ENCODE assay signal across 9 cellular contexts in the genomic region with DNA sequence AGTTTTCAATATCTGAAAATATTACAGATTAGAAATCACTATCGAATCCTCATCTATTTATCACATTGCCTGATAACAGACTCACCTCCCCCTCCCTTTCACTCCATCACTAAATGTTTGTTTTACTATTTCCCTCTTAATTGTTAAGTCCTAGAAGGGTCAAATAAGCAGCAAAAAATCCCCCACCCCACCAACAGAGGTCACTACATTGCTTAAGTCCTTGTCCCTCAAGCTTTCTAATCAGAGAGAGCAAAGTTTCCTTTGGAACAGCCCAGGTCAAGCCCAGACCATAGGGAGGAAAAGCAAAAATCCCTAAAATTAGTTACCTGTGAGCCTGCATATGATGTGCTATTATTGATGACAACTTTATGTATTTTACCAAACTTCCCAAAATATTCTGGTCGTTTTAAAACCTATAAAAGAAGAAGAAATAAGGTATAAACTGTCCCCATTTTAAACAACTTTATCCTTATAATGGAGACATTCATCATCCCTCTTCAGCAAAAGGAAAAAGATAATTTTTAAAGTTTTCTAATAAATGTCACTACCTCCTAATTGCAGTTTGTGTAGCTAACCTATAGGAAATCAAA.
DNase-seq lines count a peak whose midpoint lies in the region; ATAC-seq, FAIRE-seq and TF ChIP-seq lines count a peak whose summit lies in the region.
"Had no signal": no experiment of that assay in that cellular context is flagged by ENCODE, and none has a peak within 500 bp of the region (broad histone marks: within the 10 kb centered on the region; RNA-seq: fewer than 3 reads in every experiment).

No MANE protein-coding gene starts in this region.

- TF ChIP-seq POLR2A in GM12891 (IDR thresholded peaks at IDR 0.05; ENCODE audit: low read depth, low read length): no peak

- no peak overlapping the region for H3K27ac ChIP-seq in PC-3 (ENCODE audit: low read length)

- no peaks in the 10 kb centered on the region for H3K9me3 Mint-ChIP-seq in chondrocyte (ENCODE audit: low read depth)
- H3K9me3 Mint-ChIP-seq: activated naive CD4-positive, alpha-beta T cell treated with anti-CD3 and anti-CD28 coated beads, Interleukin-2, amount 50 U/mL, for 24 hours had no signal

- intact Hi-C loops in PC-3 (cut with micrococcal nuclease): loop anchor here (2.0 to 5.0 kb wide), 2 partner anchors 96 to 142 kb away; a partner anchor contains a TSS

- no peaks in the 10 kb centered on the region for H3K27me3 Mint-ChIP-seq in chondrocyte (ENCODE audit: low read depth)
- H3K27me3 Mint-ChIP-seq: activated naive CD4-positive, alpha-beta T cell treated with anti-CD3 and anti-CD28 coated beads, Interleukin-2, amount 50 U/mL, for 24 hours had no signal

- H3K79me2 ChIP-seq in PC-3 (ENCODE audit: low read length): no peaks in the 10 kb centered on the region

- H3K4me1 Mint-ChIP-seq in chondrocyte (ENCODE audit: low read depth): no peaks in the 10 kb centered on the region
- H3K4me1 Mint-ChIP-seq: activated naive CD4-positive, alpha-beta T cell treated with anti-CD3 and anti-CD28 coated beads, Interleukin-2, amount 50 U/mL, for 24 hours had no signal

- H3K9me3 ChIP-seq in PC-3 (ENCODE audit: low read length): no peaks in the 10 kb centered on the region

- H3F3A ChIP-seq in PC-3 (ENCODE audit: low read length, unreplicated experiment): no peaks in the 10 kb centered on the region

- POLR2A ChIA-PET in PC-3 (lab: Charles Lee; ENCODE audit: unreplicated experiment): no interaction called here

- BruUV-seq in PC-3 (replicated peaks; lab: Mats Ljungman, UMichigan): no TSS peak

- no peak overlapping the region for H3K27ac Mint-ChIP-seq in chondrocyte (ENCODE audit: unreplicated experiment)
- H3K27ac Mint-ChIP-seq: activated naive CD4-positive, alpha-beta T cell treated with anti-CD3 and anti-CD28 coated beads, Interleukin-2, amount 50 U/mL, for 24 hours had no signal

- H3K4me2 ChIP-seq in PC-3 (ENCODE audit: low read length): no peak overlapping the region

- CTCF ChIA-PET in PC-3 (lab: Charles Lee): interaction anchor here (0.5 to 0.9 kb wide), 5 partner anchors 69 to 1796 kb away, joined by 3 to 5 read pairs (median 3); no protein-coding TSS in a partner anchor

- no peaks in the 10 kb centered on the region for H3K9me2 ChIP-seq in PC-3 (replicated peaks; ENCODE audit: low read length)

- peaks cover 2% of the 10 kb centered on the region for H3K36me3 Mint-ChIP-seq in chondrocyte (ENCODE audit: low read depth)

- no peaks in the 10 kb centered on the region for H4K20me1 ChIP-seq in PC-3 (ENCODE audit: low read length)

- H3K4me3 ChIP-seq in HFF-Myc (replicated peaks; ENCODE audit: low read depth, low read length): no peak overlapping the region
- H3K4me3 ChIP-seq in PC-3 (ENCODE audit: low read length): no peak overlapping the region

- peak; percentile 57 for TF ChIP-seq CTCF in HFF-Myc (IDR thresholded peaks at IDR 0.05; ENCODE audit: low read depth, low read length, missing control alignments)
- TF ChIP-seq CTCF in PC-3 (conservative IDR thresholded peaks at IDR 0.05; ENCODE audit: low read depth, low read length): peak; percentile 74
- peak; percentile 73 for TF ChIP-seq CTCF in chondrocyte (IDR thresholded peaks at IDR 0.05)

- FAIRE-seq in GM12891 (lab: Jason Lieb, UNC): no peak

- H3K9ac ChIP-seq in PC-3 (ENCODE audit: low read length): no peak overlapping the region

- no peaks in the 10 kb centered on the region for H3K4me1 ChIP-seq in PC-3 (ENCODE audit: insufficient read depth, low read length)

- H3K4me3 Mint-ChIP-seq in chondrocyte (ENCODE audit: unreplicated experiment): no peak overlapping the region
- H3K4me3 Mint-ChIP-seq: activated naive CD4-positive, alpha-beta T cell treated with anti-CD3 and anti-CD28 coated beads, Interleukin-2, amount 50 U/mL, for 24 hours had no signal

- H3K36me3 ChIP-seq in PC-3 (ENCODE audit: low read depth, low read length): no peaks in the 10 kb centered on the region

- peak; percentile 71 for ATAC-seq in PC-3

- no peaks in the 10 kb centered on the region for H3K27me3 ChIP-seq in PC-3 (ENCODE audit: low read length)

- no peak overlapping the region for H2AFZ ChIP-seq in PC-3 (ENCODE audit: low read length)

- peak; percentile 50 for DNase-seq in NCI-H1105 treated with DMSO at 0.1 percent for 48 hours (lab: John Stamatoyannopoulos, UW)
- no peak for DNase-seq in NCI-H1105 (lab: John Stamatoyannopoulos, UW)
- peak; percentile 40 for DNase-seq in HFF-Myc (ENCODE audit: extremely low read depth, low read depth)
- DNase-seq in PC-3: peak; percentile 70
- no peak for DNase-seq in chondrocyte (ENCODE audit: low spot score)
- peak; percentile 63 for DNase-seq in myocyte (ENCODE audit: low read depth)
- no peak for DNase-seq in GM12891 (ENCODE audit: insufficient read length, low spot score)
- no peak for DNase-seq in NCI-H1436 (lab: John Stamatoyannopoulos, UW)

TF ChIP-seq in GM12891, 5 proteins besides CTCF, POLR2A, EP300 and RAD21:
- TF ChIP-seq SPI1 (IDR thresholded peaks at IDR 0.05; ENCODE audit: low read depth, low read length) (no peak), POU2F2 (IDR thresholded peaks at IDR 0.05; ENCODE audit: low read depth, low read length) (no peak), TAF1 (IDR thresholded peaks at IDR 0.05; ENCODE audit: low read depth, low read length) (no peak), POLR2AphosphoS5 (IDR thresholded peaks at IDR 0.05; ENCODE audit: low read depth, low read length) (no peak), PAX5 (IDR thresholded peaks at IDR 0.05; ENCODE audit: insufficient read depth, low read length, severe bottlenecking) (no peak)

Comparison
In these comparisons a context has a peak if more than half of its experiments do, and no peak if none do; other contexts are left out.
1. DNase-seq: peak in NCI-H1105 treated with DMSO at 0.1 percent for 48 hours (single experiment), HFF-Myc (single experiment), PC-3 (single experiment) and myocyte (single experiment); none in NCI-H1105 (single experiment), chondrocyte (single experiment), GM12891 (single experiment) and NCI-H1436 (single experiment).
2. Peak in every context shown above with its lines, with median percentiles within 50 percentile points of each other: CTCF ChIP-seq.